24 cellular contexts compared by ENCODE assay signal in genomic region chr10:48501226-48501625, GRCh38.
"Had no signal": no experiment of that assay in that cellular context is flagged by ENCODE, and none has a peak within 500 bp of the region (broad histone marks: within the 10 kb centered on the region; RNA-seq: fewer than 3 reads in every experiment).

No MANE protein-coding gene starts in this region.

- H3K4me3 Mint-ChIP-seq: activated CD4-positive, alpha-beta T cell treated with anti-CD3 and anti-CD28 coated beads, Interleukin-2, amount 10 ng/mL, durations not matched to agents 7 days and 5 days; activated naive CD4-positive, alpha-beta T cell treated with anti-CD3 and anti-CD28 coated beads, Interleukin-2, amount 50 U/mL, for 24 hours; activated T-cell treated with anti-CD3 and anti-CD28 coated beads, Interleukin-2, amount 50 U/mL, for 72 hours; memory B cell; T-cell; T-helper 2 cell treated with Interferon-gamma antibody and Interleukin-4, amounts not matched to agents 5 μg/mL and 100 μg/mL, for 36 hours had no signal

- H3K27me3 Mint-ChIP-seq: activated CD4-positive, alpha-beta T cell treated with anti-CD3 and anti-CD28 coated beads, Interleukin-2, amount 10 ng/mL, durations not matched to agents 7 days and 5 days had no signal

- DNase-seq: activated CD4-positive, alpha-beta T cell treated with anti-CD3 and anti-CD28 coated beads, Interleukin-2, amount 10 ng/mL, durations not matched to agents 7 days and 5 days; activated CD4-positive, CD25-positive, alpha-beta regulatory T cell treated with anti-CD3 and anti-CD28 coated beads, Interleukin-2, amount 50 U/mL, for 72 hours; activated gamma-delta T cell; activated T-cell treated with anti-CD3 and anti-CD28 coated beads, Interleukin-2, amount 50 U/mL, for 72 hours; anterior cingulate cortex; body of pancreas; effector memory CD4-positive, alpha-beta T cell; foreskin melanocyte; hypothalamus; mucosa of descending colon; occipital lobe; posterior cingulate gyrus; spleen; stimulated activated CD4-positive, alpha-beta T cell treated with anti-CD3 and anti-CD28 coated beads, Interleukin-4, amount 100 ng/mL, for 1 hour; stimulated activated naive CD8-positive, alpha-beta T cell treated with anti-CD3 and anti-CD28 coated beads, Interleukin-15, Interleukin-2, amounts not matched to agents 100 U/mL and 50 U/mL, for 24 hours; substantia nigra; T-cell; upper lobe of right lung had no signal

- H3K27ac ChIP-seq: body of pancreas, cardiac muscle cell, spleen, upper lobe of right lung, VCaP had no signal

- H3K9me3 Mint-ChIP-seq: activated CD4-positive, alpha-beta T cell treated with anti-CD3 and anti-CD28 coated beads, Interleukin-2, amount 10 ng/mL, durations not matched to agents 7 days and 5 days; activated naive CD4-positive, alpha-beta T cell treated with anti-CD3 and anti-CD28 coated beads, Interleukin-2, amount 50 U/mL, for 24 hours; activated T-cell treated with anti-CD3 and anti-CD28 coated beads, Interleukin-2, amount 50 U/mL, for 72 hours; memory B cell; T-cell; T-helper 2 cell treated with Interferon-gamma antibody and Interleukin-4, amounts not matched to agents 5 μg/mL and 100 μg/mL, for 36 hours had no signal

- H3K27ac Mint-ChIP-seq: activated CD4-positive, alpha-beta T cell treated with anti-CD3 and anti-CD28 coated beads, Interleukin-2, amount 10 ng/mL, durations not matched to agents 7 days and 5 days; activated naive CD4-positive, alpha-beta T cell treated with anti-CD3 and anti-CD28 coated beads, Interleukin-2, amount 50 U/mL, for 24 hours; activated T-cell treated with anti-CD3 and anti-CD28 coated beads, Interleukin-2, amount 50 U/mL, for 72 hours; memory B cell; T-cell; T-helper 2 cell treated with Interferon-gamma antibody and Interleukin-4, amounts not matched to agents 5 μg/mL and 100 μg/mL, for 36 hours had no signal

- H3K4me1 Mint-ChIP-seq: activated naive CD4-positive, alpha-beta T cell treated with anti-CD3 and anti-CD28 coated beads, Interleukin-2, amount 50 U/mL, for 24 hours; T-cell had no signal

- H3K36me3 Mint-ChIP-seq: activated naive CD4-positive, alpha-beta T cell treated with anti-CD3 and anti-CD28 coated beads, Interleukin-2, amount 50 U/mL, for 24 hours; memory B cell; T-cell had no signal

- H3K4me3 ChIP-seq: body of pancreas, cardiac muscle cell, mucosa of descending colon, spleen, thyroid gland, upper lobe of right lung had no signal
